In the genomic region with DNA sequence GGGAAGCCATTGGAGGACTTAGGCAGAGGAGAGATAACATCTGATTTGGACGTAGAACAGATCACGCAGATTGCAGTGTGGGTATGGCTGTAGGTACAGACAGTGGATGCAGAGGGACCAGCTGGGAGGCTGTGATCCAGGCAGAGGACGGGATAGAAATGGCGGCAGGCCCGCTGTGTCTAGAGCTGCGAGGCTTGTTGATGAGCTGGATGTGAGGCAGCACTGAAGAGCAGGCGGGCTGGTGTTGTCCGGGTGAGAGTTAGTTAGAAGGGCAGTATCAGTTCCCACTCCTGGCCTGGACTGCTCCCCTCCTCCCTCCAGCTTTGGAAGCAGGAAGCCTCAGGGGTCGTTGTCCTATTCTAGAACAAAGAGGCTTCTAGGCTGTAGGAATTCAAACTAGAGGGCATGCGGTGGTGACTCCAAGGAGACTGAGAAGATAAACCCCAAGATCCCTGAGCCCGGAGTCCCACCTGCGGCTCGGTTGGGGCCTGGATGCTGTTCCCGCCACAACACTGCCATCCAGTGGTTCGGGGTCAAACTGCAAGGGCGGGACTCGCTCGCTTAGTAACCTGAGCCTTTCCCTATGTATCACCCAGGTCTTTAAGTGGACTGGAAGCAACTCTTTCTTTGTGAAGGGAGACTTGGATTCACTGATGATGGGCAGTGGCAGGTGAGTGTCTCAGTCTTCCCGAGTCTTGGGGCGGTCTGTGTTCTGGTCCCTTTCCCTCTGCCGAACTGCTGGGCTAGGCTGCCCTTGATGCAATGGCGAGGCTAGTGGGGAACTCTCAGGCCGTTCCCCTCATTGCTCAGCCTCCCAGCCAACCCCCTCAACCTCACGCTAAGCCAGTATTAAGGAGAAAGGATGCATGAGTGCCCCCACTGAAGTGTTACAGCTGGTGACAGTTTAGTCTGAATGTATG, we compare ENCODE assay signal across 8 cellular contexts. TPM values are rescaled to one million over a fixed set of nuclear protein-coding genes. Genes with fewer than 3 reads are reported as not detected.
A peak's percentile ranks its signal among the peaks of the same experiment; 100 is the strongest.
DNase-seq lines count a peak whose midpoint lies in the region; ATAC-seq, FAIRE-seq and TF ChIP-seq lines count a peak whose summit lies in the region.

No MANE protein-coding gene starts in this region.

- H3K27me3 Mint-ChIP-seq in astrocyte (ENCODE audit: low read depth, unreplicated experiment) = peaks cover 7% of the 10 kb centered on the region

- H3K9ac ChIP-seq in BLaER1 = no peak overlapping the region
- H3K9ac ChIP-seq in astrocyte (ENCODE audit: low read length) = no peak overlapping the region

- H3K9me3 Mint-ChIP-seq in astrocyte (ENCODE audit: unreplicated experiment) = no peaks in the 10 kb centered on the region

- DNase-seq in NCI-H187 (lab: John Stamatoyannopoulos, UW) = peak; percentile 85 to 90
- peak; percentile 45 for DNase-seq in T-helper 22 cell (ENCODE audit: low read depth)
- peak; percentile 42 for DNase-seq in astrocyte (ENCODE audit: low read depth)
- peak; percentile 82 for DNase-seq in hepatic stellate cell (ENCODE audit: low spot score)
- DNase-seq in retina = peak; percentile 96
- DNase-seq in NCI-H1048 (lab: John Stamatoyannopoulos, UW) = no peak

- 0 out of 2 replicates have a peak overlapping the region, but pooled peaks have one; percentile 8 for H3K27ac ChIP-seq in BLaER1
- H3K27ac ChIP-seq in astrocyte (ENCODE audit: low read depth, low read length) = no peak overlapping the region

- H3K36me3 Mint-ChIP-seq in astrocyte (ENCODE audit: low read depth, unreplicated experiment) = peaks cover 9% of the 10 kb centered on the region

- H3K4me1 ChIP-seq in BLaER1 (peaks cover 17% of the 10 kb centered on the region), astrocyte (ENCODE audit: insufficient read depth, low read length) (no peaks in the 10 kb centered on the region)

- no peak overlapping the region for H3K4me3 ChIP-seq in BLaER1
- H3K4me3 ChIP-seq in astrocyte (ENCODE audit: insufficient read depth, low read depth, low read length) = no peak overlapping the region

- FAIRE-seq in astrocyte (lab: Jason Lieb, UNC) = no peak

- H3K9me3 ChIP-seq in BLaER1 (no peaks in the 10 kb centered on the region), astrocyte (ENCODE audit: insufficient read depth, low read depth, low read length) (no peaks in the 10 kb centered on the region)

- peak; percentile 81 for ATAC-seq in GM21447 (IDR thresholded peaks at IDR 0.05; ENCODE audit: unreplicated experiment)

- H3K36me3 ChIP-seq in BLaER1 = no peaks in the 10 kb centered on the region
- no peaks in the 10 kb centered on the region for H3K36me3 ChIP-seq in astrocyte (ENCODE audit: insufficient read depth, low read length)

- H3K27me3 ChIP-seq in BLaER1 (no peaks in the 10 kb centered on the region), astrocyte (ENCODE audit: insufficient read depth, low read length) (no peaks in the 10 kb centered on the region)

- H3K4me2 ChIP-seq in BLaER1 = peak overlapping the region; percentile 65
- H3K4me2 ChIP-seq in astrocyte (ENCODE audit: low read length) = peak overlapping the region; percentile 64

- no peaks in the 10 kb centered on the region for H3K79me2 ChIP-seq in astrocyte (ENCODE audit: insufficient read depth, low read length)

- peak overlapping the region; percentile 76 for H2AFZ ChIP-seq in astrocyte (ENCODE audit: low read depth, low read length)

- peak overlapping the region; percentile 20 for H3K27ac Mint-ChIP-seq in astrocyte (ENCODE audit: unreplicated experiment)

- peak; percentile 94 for TF ChIP-seq CTCF in astrocyte (IDR thresholded peaks at IDR 0.05; ENCODE audit: insufficient read depth, low read depth, low read length)

- peaks cover 7% of the 10 kb centered on the region for H3K4me1 Mint-ChIP-seq in astrocyte (ENCODE audit: low read depth, unreplicated experiment)

- no peak overlapping the region for H3K4me3 Mint-ChIP-seq in astrocyte (ENCODE audit: unreplicated experiment)

- H4K20me1 ChIP-seq in BLaER1 = no peaks in the 10 kb centered on the region
- no peaks in the 10 kb centered on the region for H4K20me1 ChIP-seq in astrocyte (ENCODE audit: insufficient read depth, low read length)

RNA-seq across cellular contexts. Expression of a gene that starts 11.2 kb away (rescaled TPM):
- total RNA-seq in astrocyte = not detected in 2 replicates
